Comparison of ENCODE assay signal across 1 cellular context in the genomic region with DNA sequence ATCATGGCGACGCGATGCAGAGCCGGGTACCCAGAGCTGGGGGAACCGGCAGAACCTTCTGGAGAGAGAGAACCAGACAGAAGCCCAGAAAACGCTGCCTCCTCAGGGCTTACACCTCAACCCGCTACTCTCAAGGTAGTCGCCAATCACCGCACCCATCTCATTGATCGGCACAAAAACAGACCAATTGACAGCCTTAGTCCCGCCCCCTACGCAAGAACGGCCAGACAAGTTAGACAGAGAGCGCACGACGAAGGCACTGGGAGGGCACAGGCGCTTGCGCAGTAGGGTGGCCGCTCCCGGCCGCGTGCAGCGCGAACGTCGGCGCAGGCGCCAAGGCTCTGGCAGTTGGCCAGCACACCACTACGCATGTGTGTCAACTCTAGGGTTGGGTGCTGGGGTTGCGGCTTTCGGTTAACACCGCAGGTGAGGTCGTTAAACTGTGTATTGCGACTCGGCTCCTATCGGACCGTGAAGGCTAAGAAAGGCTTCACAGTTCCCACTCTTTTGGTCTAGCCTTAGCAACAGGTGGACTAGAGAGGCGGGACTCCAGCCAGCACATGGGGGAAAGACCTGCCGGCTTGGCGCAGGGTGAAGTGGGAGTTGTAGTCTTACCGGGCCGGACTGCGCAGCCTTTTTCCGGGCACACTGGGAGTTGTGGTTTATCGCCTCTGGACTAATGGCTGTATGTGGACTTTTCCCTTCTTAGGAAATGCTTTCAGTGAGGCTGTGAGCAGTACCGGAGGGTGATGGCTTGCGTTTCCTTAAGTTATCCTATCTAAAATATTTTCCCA.
TF ChIP-seq lines count a peak whose summit lies in the region.

CCT3 (minus strand) TSS at position 113 of the 794 bp plus-strand sequence; CDS start at position 5, 108 bp downstream.
TSACC (plus strand) TSS at position 347 of the 794 bp plus-strand sequence. CDS start 1,232 bp downstream, outside the sequence.

TF ChIP-seq in IMR-90, 13 proteins besides CTCF, POLR2A, EP300 and RAD21 (continued from another document):
- peak; percentile 62 for TF ChIP-seq CEBPB (IDR thresholded peaks at IDR 0.05; ENCODE audit: low read depth, low read length)
- no peak for TF ChIP-seq RCOR1 (IDR thresholded peaks at IDR 0.05; ENCODE audit: insufficient replicate concordance, low read length)
- TF ChIP-seq, protein P1, sequence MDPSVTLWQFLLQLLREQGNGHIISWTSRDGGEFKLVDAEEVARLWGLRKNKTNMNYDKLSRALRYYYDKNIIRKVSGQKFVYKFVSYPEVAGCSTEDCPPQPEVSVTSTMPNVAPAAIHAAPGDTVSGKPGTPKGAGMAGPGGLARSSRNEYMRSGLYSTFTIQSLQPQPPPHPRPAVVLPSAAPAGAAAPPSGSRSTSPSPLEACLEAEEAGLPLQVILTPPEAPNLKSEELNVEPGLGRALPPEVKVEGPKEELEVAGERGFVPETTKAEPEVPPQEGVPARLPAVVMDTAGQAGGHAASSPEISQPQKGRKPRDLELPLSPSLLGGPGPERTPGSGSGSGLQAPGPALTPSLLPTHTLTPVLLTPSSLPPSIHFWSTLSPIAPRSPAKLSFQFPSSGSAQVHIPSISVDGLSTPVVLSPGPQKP (IDR thresholded peaks at IDR 0.05; ENCODE audit: borderline replicate concordance, low read depth, low read length): no peak
- TF ChIP-seq NFE2L2 (IDR thresholded peaks at IDR 0.05; ENCODE audit: low read depth, low read length): no peak
- peak; percentile 59 for TF ChIP-seq USF2 (IDR thresholded peaks at IDR 0.05; ENCODE audit: low read depth, low read length)
- TF ChIP-seq SMC3 (IDR thresholded peaks at IDR 0.05; ENCODE audit: low read depth, low read length): no peak
- no peak for TF ChIP-seq RFX5 (IDR thresholded peaks at IDR 0.05; ENCODE audit: low read depth, low read length)
- TF ChIP-seq MAZ (IDR thresholded peaks at IDR 0.05; ENCODE audit: borderline replicate concordance, low read depth, low read length): no peak
